ENCODE assay signal across 10 cellular contexts in genomic region chr17:35315283-35315682, GRCh38. TPM values are rescaled to one million over a fixed set of nuclear protein-coding genes. Genes with fewer than 3 reads are reported as not detected.
DNase-seq lines count a peak whose midpoint lies in the region; ATAC-seq and TF ChIP-seq lines count a peak whose summit lies in the region.
"Had no signal": no experiment of that assay in that cellular context is flagged by ENCODE, and none has a peak within 500 bp of the region (broad histone marks: within the 10 kb centered on the region; RNA-seq: fewer than 3 reads in every experiment).

No MANE protein-coding gene starts in this region.

- no peak for TF ChIP-seq CTCF in astrocyte of the spinal cord (IDR thresholded peaks at IDR 0.05; ENCODE audit: low read depth, low read length)
- no peak for TF ChIP-seq CTCF in left lung (IDR thresholded peaks at IDR 0.05)
- TF ChIP-seq CTCF in uterus (IDR thresholded peaks at IDR 0.05) = no peak

- H3K36me3 ChIP-seq in left lung = no peaks in the 10 kb centered on the region
- H3K36me3 ChIP-seq in uterus = no peaks in the 10 kb centered on the region

- DNase-seq in activated naive CD8-positive, alpha-beta T cell treated with anti-CD3 and anti-CD28 coated beads for 36 hours = no peak
- peak; percentile 84 for DNase-seq in astrocyte of the spinal cord (ENCODE audit: low read depth, low spot score)
- DNase-seq in left lung = no peak
- DNase-seq in uterus = no peak
- no peak for DNase-seq in activated CD4-positive, alpha-beta T cell treated with anti-CD3 and anti-CD28 coated beads for 36 hours
- no peak for DNase-seq in effector CD8-positive, alpha-beta T cell (lab: John Stamatoyannopoulos, UW)
- DNase-seq: C1 segment of cervical spinal cord, testis had no signal

- H3K27me3 ChIP-seq in left lung = peaks cover 0 to 12% of the 10 kb centered on the region in 2 donors
- H3K27me3 ChIP-seq in uterus = no peaks in the 10 kb centered on the region
- H3K27me3 ChIP-seq: testis had no signal

- H3K9me3 ChIP-seq in left lung (no peaks in the 10 kb centered on the region), uterus (no peaks in the 10 kb centered on the region)
- H3K9me3 ChIP-seq: testis had no signal

- H3K4me1 Mint-ChIP-seq in activated naive CD8-positive, alpha-beta T cell (ENCODE audit: low read depth) = peaks cover 61% of the 10 kb centered on the region
- H3K4me1 Mint-ChIP-seq in activated naive CD8-positive, alpha-beta T cell treated with anti-CD3 and anti-CD28 coated beads for 36 hours = peaks cover 25% of the 10 kb centered on the region
- H3K4me1 Mint-ChIP-seq in activated CD4-positive, alpha-beta T cell treated with anti-CD3 and anti-CD28 coated beads for 36 hours = peaks cover 28% of the 10 kb centered on the region

- TF ChIP-seq POLR2A in uterus (IDR thresholded peaks at IDR 0.05) = no peak

- peak overlapping the region; percentile 67 for H3K27ac Mint-ChIP-seq in activated naive CD8-positive, alpha-beta T cell
- H3K27ac Mint-ChIP-seq in activated naive CD8-positive, alpha-beta T cell treated with anti-CD3 and anti-CD28 coated beads for 36 hours = no peak overlapping the region
- no peak overlapping the region for H3K27ac Mint-ChIP-seq in activated CD4-positive, alpha-beta T cell treated with anti-CD3 and anti-CD28 coated beads for 36 hours

- ATAC-seq in left lung (peak; percentile 38), GM21528 (IDR thresholded peaks at IDR 0.05; ENCODE audit: low FRiP score, unreplicated experiment) (no peak)
- no peak for ATAC-seq in activated CD4-positive, alpha-beta T cell treated with anti-CD3 and anti-CD28 coated beads for 36 hours

- H3K36me3 Mint-ChIP-seq in activated naive CD8-positive, alpha-beta T cell = peaks cover 5% of the 10 kb centered on the region
- H3K36me3 Mint-ChIP-seq in activated naive CD8-positive, alpha-beta T cell treated with anti-CD3 and anti-CD28 coated beads for 36 hours = peaks cover 6% of the 10 kb centered on the region
- H3K36me3 Mint-ChIP-seq in activated CD4-positive, alpha-beta T cell treated with anti-CD3 and anti-CD28 coated beads for 36 hours (ENCODE audit: low read depth) = peaks cover 2% of the 10 kb centered on the region

- no peaks in the 10 kb centered on the region for H3K9me3 Mint-ChIP-seq in activated naive CD8-positive, alpha-beta T cell (ENCODE audit: low read depth)
- H3K9me3 Mint-ChIP-seq in activated naive CD8-positive, alpha-beta T cell treated with anti-CD3 and anti-CD28 coated beads for 36 hours = no peaks in the 10 kb centered on the region
- no peaks in the 10 kb centered on the region for H3K9me3 Mint-ChIP-seq in activated CD4-positive, alpha-beta T cell treated with anti-CD3 and anti-CD28 coated beads for 36 hours (ENCODE audit: low read depth)

- H3K27ac ChIP-seq in left lung (peak overlapping the region in 1 of 2 donors; percentile 46), uterus (peak overlapping the region; percentile 35 to 54)
- H3K27ac ChIP-seq: testis had no signal

- H3K4me3 Mint-ChIP-seq in activated naive CD8-positive, alpha-beta T cell = peak overlapping the region; percentile 24
- no peak overlapping the region for H3K4me3 Mint-ChIP-seq in activated naive CD8-positive, alpha-beta T cell treated with anti-CD3 and anti-CD28 coated beads for 36 hours
- H3K4me3 Mint-ChIP-seq in activated CD4-positive, alpha-beta T cell treated with anti-CD3 and anti-CD28 coated beads for 36 hours = no peak overlapping the region

- POLR2A ChIA-PET in activated CD4-positive, alpha-beta T cell treated with anti-CD3 and anti-CD28 coated beads for 36 hours (lab: Charles Lee) = no interaction called here

- H3K27me3 Mint-ChIP-seq in activated naive CD8-positive, alpha-beta T cell = no peaks in the 10 kb centered on the region
- H3K27me3 Mint-ChIP-seq in activated naive CD8-positive, alpha-beta T cell treated with anti-CD3 and anti-CD28 coated beads for 36 hours = no peaks in the 10 kb centered on the region
- no peaks in the 10 kb centered on the region for H3K27me3 Mint-ChIP-seq in activated CD4-positive, alpha-beta T cell treated with anti-CD3 and anti-CD28 coated beads for 36 hours

- in situ Hi-C loops in astrocyte of the spinal cord (cut with HindIII; ENCODE audit: low sequenced_read_pairs) = no loop called here

- intact Hi-C loops in left lung (cut with DNase I) = no loop called here
- intact Hi-C loops in uterus (cut with DNase I; ENCODE audit: low total_unique reads) = loop anchor here (5.0 kb wide), 1 partner anchor 437 kb away; the partner anchor contains the start of gene GAS2L2
- intact Hi-C loops in activated CD4-positive, alpha-beta T cell treated with anti-CD3 and anti-CD28 coated beads for 36 hours (cut with DNase I, micrococcal nuclease) = loop anchor here in 1 of 2 experiments (10.0 kb wide), 1 partner anchor 430 kb away; no protein-coding TSS in a partner anchor

- H3K4me3 ChIP-seq in astrocyte of the spinal cord (ENCODE audit: low read depth, low read length) = no peak overlapping the region
- H3K4me3 ChIP-seq in left lung = no peak overlapping the region
- H3K4me3 ChIP-seq in uterus = no peak overlapping the region
- H3K4me3 ChIP-seq: testis had no signal

- CTCF ChIA-PET in activated CD4-positive, alpha-beta T cell treated with anti-CD3 and anti-CD28 coated beads for 36 hours (lab: Charles Lee) = interaction anchor here (0.6 to 5.4 kb wide), 4 partner anchors 9 to 221 kb away, joined by 3 to 108 read pairs (median 12); partner anchors contain the start of gene SLFN12L

- peaks cover 5 to 30% of the 10 kb centered on the region in 2 donors for H3K4me1 ChIP-seq in left lung
- no peaks in the 10 kb centered on the region for H3K4me1 ChIP-seq in uterus

RNA-seq across cellular contexts. Expression of gene SLFN11, which starts 58.1 kb away (rescaled TPM):
- 10 to 100 TPM; 35.6 to 37.9 TPM for total RNA-seq in activated naive CD8-positive, alpha-beta T cell treated with anti-CD3 and anti-CD28 coated beads for 36 hours
- 10 to 100 TPM; 53.2 to 92.7 TPM for total RNA-seq in left lung
- total RNA-seq in uterus = 10 to 100 TPM; 24.6 to 87.1 (median 54.8) TPM
- 10 to 100 TPM; 63.7 to 67.9 TPM for total RNA-seq in activated CD4-positive, alpha-beta T cell treated with anti-CD3 and anti-CD28 coated beads for 36 hours
